9 cellular contexts compared by ENCODE assay signal in genomic region chr20:266213-266603, GRCh38. TPM values are rescaled to one million over a fixed set of nuclear protein-coding genes. Genes with fewer than 3 reads are reported as not detected.
DNase-seq lines count a peak whose midpoint lies in the region; ATAC-seq and TF ChIP-seq lines count a peak whose summit lies in the region.
"Had no signal": no experiment of that assay in that cellular context is flagged by ENCODE, and none has a peak within 500 bp of the region (broad histone marks: within the 10 kb centered on the region; RNA-seq: fewer than 3 reads in every experiment).

No MANE protein-coding gene starts in this region.

- H3K27ac ChIP-seq in mesenchymal stem cell (ENCODE audit: low read length, poor library complexity, severe bottlenecking) (no peak overlapping the region), colonic mucosa (no peak overlapping the region)

- H3K23ac ChIP-seq in mesenchymal stem cell (ENCODE audit: low read length in 2 of 2) = no peak overlapping the region

- WGBS in mesenchymal stem cell = 95% methylated on average over 8 of the region's 8 CpGs

- no peak overlapping the region for H3K14ac ChIP-seq in mesenchymal stem cell (ENCODE audit: low read length in 2 of 2)

- peak overlapping the region; percentile 77 for H3K4me3 Mint-ChIP-seq in stimulated activated naive CD8-positive, alpha-beta T cell treated with anti-CD3 and anti-CD28 coated beads, Interleukin-15, Interleukin-2, amounts not matched to agents 100 ng/mL and 50 ng/mL, for 24 hours
- H3K4me3 Mint-ChIP-seq in activated naive CD8-positive, alpha-beta T cell treated with anti-CD3 and anti-CD28 coated beads for 36 hours = peak overlapping the region; percentile 81

- no peak overlapping the region for H3K4ac ChIP-seq in mesenchymal stem cell (ENCODE audit: low read depth in 1 of 2, low read length in 2 of 2)

- no peak overlapping the region for H2BK120ac ChIP-seq in mesenchymal stem cell (ENCODE audit: low read depth, low read length)

- DNase-seq in stimulated activated naive CD8-positive, alpha-beta T cell treated with anti-CD3 and anti-CD28 coated beads, Interleukin-15, Interleukin-2, amounts not matched to agents 100 U/mL and 50 U/mL, for 24 hours = no peak
- no peak for DNase-seq in activated naive CD8-positive, alpha-beta T cell treated with anti-CD3 and anti-CD28 coated beads for 36 hours
- DNase-seq in mesenchymal stem cell (no peak), mucosa of gallbladder (ENCODE audit: low spot score) (no peak), colonic mucosa (no peak), NCI-H2081 treated with DMSO at 0.1 percent for 48 hours (lab: John Stamatoyannopoulos, UW) (no peak), left ventricle myocardium superior (no peak)

- H4K8ac ChIP-seq in mesenchymal stem cell (ENCODE audit: low read length) = no peak overlapping the region

- no peak overlapping the region for H2BK12ac ChIP-seq in mesenchymal stem cell (ENCODE audit: low read length in 2 of 2)

- H3K79me1 ChIP-seq in mesenchymal stem cell (replicated peaks; ENCODE audit: low read length, poor library complexity, severe bottlenecking) = no peaks in the 10 kb centered on the region

- H3K4me3 ChIP-seq in mesenchymal stem cell (ENCODE audit: insufficient read depth in 1 of 2, low read depth in 1 of 2, low read length in 2 of 2) (peak overlapping the region in 1 of 2 experiments; percentile 79), colonic mucosa (no peak overlapping the region)

- H3K4me2 ChIP-seq in mesenchymal stem cell (ENCODE audit: low read length, poor library complexity, severe bottlenecking) = no peak overlapping the region

- peaks cover 10% of the 10 kb centered on the region for H3K4me1 ChIP-seq in mesenchymal stem cell (ENCODE audit: control insufficient read depth, insufficient read depth, low read depth, low read length)
- no peaks in the 10 kb centered on the region for H3K4me1 ChIP-seq in colonic mucosa

- H3K9ac ChIP-seq in mesenchymal stem cell (ENCODE audit: low read length) (peak overlapping the region; percentile 73), colonic mucosa (ENCODE audit: low read depth in 2 of 2, low read length in 2 of 2) (no peak overlapping the region)

- no peak for TF ChIP-seq CTCF in colonic mucosa (IDR thresholded peaks at IDR 0.05)

- H4K91ac ChIP-seq in mesenchymal stem cell (ENCODE audit: low read length) = no peak overlapping the region

- H3K9me3 Mint-ChIP-seq in stimulated activated naive CD8-positive, alpha-beta T cell treated with anti-CD3 and anti-CD28 coated beads, Interleukin-15, Interleukin-2, amounts not matched to agents 100 ng/mL and 50 ng/mL, for 24 hours = no peaks in the 10 kb centered on the region
- no peaks in the 10 kb centered on the region for H3K9me3 Mint-ChIP-seq in activated naive CD8-positive, alpha-beta T cell treated with anti-CD3 and anti-CD28 coated beads for 36 hours

- H2BK5ac ChIP-seq in mesenchymal stem cell (ENCODE audit: low read depth, low read length, poor library complexity, severe bottlenecking) = no peak overlapping the region

- intact Hi-C loops in colonic mucosa (cut with DNase I) = no loop called here
- intact Hi-C loops in left ventricle myocardium superior (cut with micrococcal nuclease) = loop anchor here (5.0 kb wide), 1 partner anchor 164 kb away; no protein-coding TSS in a partner anchor

- H3K4me1 Mint-ChIP-seq in stimulated activated naive CD8-positive, alpha-beta T cell treated with anti-CD3 and anti-CD28 coated beads, Interleukin-15, Interleukin-2, amounts not matched to agents 100 ng/mL and 50 ng/mL, for 24 hours (ENCODE audit: low read depth) = peaks cover 10% of the 10 kb centered on the region
- peaks cover 8% of the 10 kb centered on the region for H3K4me1 Mint-ChIP-seq in activated naive CD8-positive, alpha-beta T cell treated with anti-CD3 and anti-CD28 coated beads for 36 hours

- H3K18ac ChIP-seq in mesenchymal stem cell (ENCODE audit: low read depth in 1 of 2, low read length in 2 of 2) = no peak overlapping the region

- no peak overlapping the region for H2AK5ac ChIP-seq in mesenchymal stem cell (ENCODE audit: low read length, severe bottlenecking)

- H2BK15ac ChIP-seq in mesenchymal stem cell (ENCODE audit: low read depth, poor library complexity, severe bottlenecking) = no peak overlapping the region

- H3K27me3 Mint-ChIP-seq in stimulated activated naive CD8-positive, alpha-beta T cell treated with anti-CD3 and anti-CD28 coated beads, Interleukin-15, Interleukin-2, amounts not matched to agents 100 ng/mL and 50 ng/mL, for 24 hours = no peaks in the 10 kb centered on the region
- H3K27me3 Mint-ChIP-seq in activated naive CD8-positive, alpha-beta T cell treated with anti-CD3 and anti-CD28 coated beads for 36 hours = peaks cover 2% of the 10 kb centered on the region

- no peak overlapping the region for H2AFZ ChIP-seq in mesenchymal stem cell (ENCODE audit: low read depth, low read length)

- H3K27ac Mint-ChIP-seq in stimulated activated naive CD8-positive, alpha-beta T cell treated with anti-CD3 and anti-CD28 coated beads, Interleukin-15, Interleukin-2, amounts not matched to agents 100 ng/mL and 50 ng/mL, for 24 hours = peak overlapping the region; percentile 67
- peak overlapping the region; percentile 78 for H3K27ac Mint-ChIP-seq in activated naive CD8-positive, alpha-beta T cell treated with anti-CD3 and anti-CD28 coated beads for 36 hours

- no peaks in the 10 kb centered on the region for H3K9me3 ChIP-seq in mesenchymal stem cell (ENCODE audit: control insufficient read depth, low read length)
- no peaks in the 10 kb centered on the region for H3K9me3 ChIP-seq in colonic mucosa

- no peak for ATAC-seq in stimulated activated naive CD8-positive, alpha-beta T cell treated with anti-CD3 and anti-CD28 coated beads, Interleukin-15, Interleukin-2, amounts not matched to agents 100 U/mL and 50 U/mL, for 24 hours
- ATAC-seq in left ventricle myocardium superior = no peak

- H3K36me3 ChIP-seq in mesenchymal stem cell (ENCODE audit: control insufficient read depth in 1 of 2, insufficient read depth in 2 of 2, low read depth in 1 of 2, low read length in 2 of 2) (peaks cover 0 to 4% of the 10 kb centered on the region in 2 experiments), colonic mucosa (no peaks in the 10 kb centered on the region)

- no peaks in the 10 kb centered on the region for H3K36me3 Mint-ChIP-seq in stimulated activated naive CD8-positive, alpha-beta T cell treated with anti-CD3 and anti-CD28 coated beads, Interleukin-15, Interleukin-2, amounts not matched to agents 100 ng/mL and 50 ng/mL, for 24 hours (ENCODE audit: low read depth)
- H3K36me3 Mint-ChIP-seq in activated naive CD8-positive, alpha-beta T cell treated with anti-CD3 and anti-CD28 coated beads for 36 hours = no peaks in the 10 kb centered on the region

- peaks cover 8 to 36% of the 10 kb centered on the region in 2 experiments for H3K27me3 ChIP-seq in mesenchymal stem cell (ENCODE audit: control insufficient read depth in 1 of 2, insufficient read depth in 1 of 2, low read length in 2 of 2)
- no peaks in the 10 kb centered on the region for H3K27me3 ChIP-seq in colonic mucosa

RNA-seq across cellular contexts. Expression of gene DEFB132, which starts 8.7 kb away (rescaled TPM):
- not detected for total RNA-seq in activated naive CD8-positive, alpha-beta T cell treated with anti-CD3 and anti-CD28 coated beads for 36 hours
- polyA plus RNA-seq in mesenchymal stem cell (2013, experiment 1 of 2) = not detected
- polyA plus RNA-seq in mesenchymal stem cell (2013, experiment 2 of 2) = not detected
- total RNA-seq in mucosa of gallbladder = not detected
- not detected for total RNA-seq in colonic mucosa
- total RNA-seq in left ventricle myocardium superior = not detected

RNA-seq across cellular contexts. Expression of gene C20orf96, which starts 24.3 kb away (rescaled TPM):
- 1 to 10 TPM; 7.5 to 7.8 TPM for total RNA-seq in activated naive CD8-positive, alpha-beta T cell treated with anti-CD3 and anti-CD28 coated beads for 36 hours
- polyA plus RNA-seq in mesenchymal stem cell (2013, experiment 1 of 2) = 15.2 TPM
- polyA plus RNA-seq in mesenchymal stem cell (2013, experiment 2 of 2) = 14.8 TPM
- total RNA-seq in mucosa of gallbladder (10.6 TPM), colonic mucosa (1 to 10 TPM; 7.9 to 8.2 TPM), left ventricle myocardium superior (6.9 TPM)

RNA-seq across cellular contexts. Expression of gene ZCCHC3, which starts 31.2 kb away (rescaled TPM):
- total RNA-seq in activated naive CD8-positive, alpha-beta T cell treated with anti-CD3 and anti-CD28 coated beads for 36 hours = 10 to 100 TPM; 23.3 to 24.5 TPM
- 21.9 TPM for polyA plus RNA-seq in mesenchymal stem cell (2013, experiment 1 of 2)
- 21.3 TPM for polyA plus RNA-seq in mesenchymal stem cell (2013, experiment 2 of 2)
- total RNA-seq in mucosa of gallbladder = 16.7 TPM
- 10 to 100 TPM; 13.7 to 15.6 TPM for total RNA-seq in colonic mucosa
- 11.0 TPM for total RNA-seq in left ventricle myocardium superior

RNA-seq across cellular contexts. Expression of gene DEFB129, which starts 39.1 kb away (rescaled TPM):
- total RNA-seq in activated naive CD8-positive, alpha-beta T cell treated with anti-CD3 and anti-CD28 coated beads for 36 hours = not detected
- not detected for polyA plus RNA-seq in mesenchymal stem cell (2013, experiment 1 of 2)
- not detected for polyA plus RNA-seq in mesenchymal stem cell (2013, experiment 2 of 2)
- total RNA-seq in mucosa of gallbladder = not detected
- total RNA-seq in colonic mucosa = not detected
- total RNA-seq in left ventricle myocardium superior = not detected
- polyA plus RNA-seq: adipose tissue had no signal

RNA-seq across cellular contexts. Expression of gene SOX12, which starts 59.1 kb away (rescaled TPM):
- 10 to 100 TPM; 13.1 to 13.3 TPM for total RNA-seq in activated naive CD8-positive, alpha-beta T cell treated with anti-CD3 and anti-CD28 coated beads for 36 hours
- 30.8 TPM for polyA plus RNA-seq in mesenchymal stem cell (2013, experiment 1 of 2)
- 29.9 TPM for polyA plus RNA-seq in mesenchymal stem cell (2013, experiment 2 of 2)
- 17.5 TPM for total RNA-seq in mucosa of gallbladder
- total RNA-seq in colonic mucosa = 1 to 10 TPM; 5.0 to 7.5 TPM
- total RNA-seq in left ventricle myocardium superior = 18.3 TPM
